Comparison of ENCODE assay signal across 9 cellular contexts in genomic region chrX:38560776-38561125, GRCh38. TPM values are rescaled to one million over a fixed set of nuclear protein-coding genes. Genes with fewer than 3 reads are reported as not detected.
DNase-seq lines count a peak whose midpoint lies in the region; ATAC-seq and TF ChIP-seq lines count a peak whose summit lies in the region.
"Had no signal": no experiment of that assay in that cellular context is flagged by ENCODE, and none has a peak within 500 bp of the region (broad histone marks: within the 10 kb centered on the region; RNA-seq: fewer than 3 reads in every experiment).

No MANE protein-coding gene starts in this region.

- H3K4me3 Mint-ChIP-seq in T-helper 17 cell: peak overlapping the region; percentile 85

- H3K27me3 Mint-ChIP-seq in T-helper 17 cell: peaks cover 6% of the 10 kb centered on the region

- H3K4me1 Mint-ChIP-seq in T-helper 17 cell: peaks cover 2% of the 10 kb centered on the region

- ATAC-seq in T-helper 17 cell: no peak
- ATAC-seq in right cardiac atrium: peak; percentile 4 to 9

- H3K4me1 ChIP-seq in right cardiac atrium (ENCODE audit: control insufficient read depth, insufficient read depth, low read length) (no peaks in the 10 kb centered on the region), spleen (peaks cover 0 to 13% (median 4%) of the 10 kb centered on the region in 6 donors)

- no peaks in the 10 kb centered on the region for H3K36me3 Mint-ChIP-seq in T-helper 17 cell (ENCODE audit: low read depth)

- H3K27ac Mint-ChIP-seq in T-helper 17 cell: no peak overlapping the region

- no peak for TF ChIP-seq CTCF in spleen (IDR thresholded peaks at IDR 0.05 in 8 of 11, conservative IDR thresholded peaks at IDR 0.05 in 3 of 11)

- H3K27ac ChIP-seq in right cardiac atrium (ENCODE audit: low read length) (peak overlapping the region; percentile 59), spleen (peak overlapping the region in 2 of 8 donors; percentile 34 to 46)
- H3K27ac ChIP-seq: 22Rv1 had no signal

- H3K36me3 ChIP-seq in spleen: no peaks in the 10 kb centered on the region

- intact Hi-C loops in right cardiac atrium (cut with DNase I): no loop called here
- intact Hi-C loops in spleen (cut with DNase I; ENCODE audit: low total_unique reads): no loop called here

- no peak for TF ChIP-seq POLR2A in spleen (IDR thresholded peaks at IDR 0.05)

- WGBS in right cardiac atrium: 43% methylated on average over 9 of the region's 9 CpGs
- WGBS in spleen, 5 donors: 54 to 58% (median 55%) methylated on average over 9 of the region's 9 CpGs

- peak overlapping the region; percentile 91 for H3K4me3 ChIP-seq in right cardiac atrium (ENCODE audit: low read length)
- peak overlapping the region; percentile 2 to 73 (median 36) for H3K4me3 ChIP-seq in spleen

- H3K27me3 ChIP-seq in right cardiac atrium (ENCODE audit: control insufficient read depth, insufficient read depth) (no peaks in the 10 kb centered on the region), spleen (replicated peaks in 1 of 7) (peaks cover 0 to 18% (median 0%) of the 10 kb centered on the region in 7 donors)

- H3K9me3 ChIP-seq in T-helper 17 cell (ENCODE audit: control insufficient read depth, low read length, poor library complexity, severe bottlenecking): no peaks in the 10 kb centered on the region
- no peaks in the 10 kb centered on the region for H3K9me3 ChIP-seq in right cardiac atrium (ENCODE audit: control insufficient read depth, low read length)
- no peaks in the 10 kb centered on the region for H3K9me3 ChIP-seq in spleen

- DNase-seq in DMS53 (lab: John Stamatoyannopoulos, UW): peak; percentile 66
- DNase-seq in DMS53 treated with DMSO at 0.1 percent for 48 hours (lab: John Stamatoyannopoulos, UW; ENCODE audit: unreplicated experiment): no peak
- DNase-seq in T-helper 17 cell: no peak
- no peak for DNase-seq in right cardiac atrium
- DNase-seq in spleen: peak; percentile 64
- no peak for DNase-seq in hippocampal formation (lab: John Stamatoyannopoulos, UW)
- DNase-seq in pons (ENCODE audit: low spot score): no peak
- no peak for DNase-seq in stimulated activated CD4-positive, alpha-beta T cell treated with anti-CD3 and anti-CD28 coated beads, Interleukin-12 subunit alpha, Interleukin-12 subunit beta, amount 100 ng/mL, for 4 hours

RNA-seq across cellular contexts. Expression of gene TSPAN7, which starts 0.6 kb away (rescaled TPM):
- total RNA-seq in T-helper 17 cell: under 1 TPM; 0.18 to 0.35 TPM
- total RNA-seq in right cardiac atrium: 100 to 1,000 TPM; 113 to 155 (median 125) TPM
- polyA plus RNA-seq in right cardiac atrium: 196 TPM
- total RNA-seq in spleen: 100 to 1,000 TPM in 3 of 7 donors, 10 to 100 TPM in 4; 52.0 to 158 (median 97.3) TPM
- polyA plus RNA-seq in spleen: 10 to 100 TPM in 2 of 3 donors, 1 to 10 TPM in 1; 7.2 to 30.2 (median 11.9) TPM

Comparison
In these comparisons a context has a peak if more than half of its experiments do, and no peak if none do; other contexts are left out.
1. DNase-seq: peak in DMS53 (single experiment) and spleen (single experiment); none in DMS53 treated with DMSO at 0.1 percent for 48 hours (single experiment), T-helper 17 cell (0 of 3), right cardiac atrium (0 of 3), hippocampal formation (0 of 2), pons (single experiment) and stimulated activated CD4-positive, alpha-beta T cell treated with anti-CD3 and anti-CD28 coated beads, Interleukin-12 subunit alpha, Interleukin-12 subunit beta, amount 100 ng/mL, for 4 hours (single experiment).
2. RNA of gene TSPAN7, which starts 0.6 kb away (total RNA-seq): 113 to 155 TPM in right cardiac atrium and 52.0 to 158 TPM in spleen; 0.18 to 0.35 TPM in T-helper 17 cell; every median in the first group is over 10 times any median in the second.